Comparison of ENCODE assay signal across 8 cellular contexts in genomic region chr2:61144697-61145268, GRCh38. TPM values are rescaled to one million over a fixed set of nuclear protein-coding genes. Genes with fewer than 3 reads are reported as not detected.
DNase-seq lines count a peak whose midpoint lies in the region; ATAC-seq lines count a peak whose summit lies in the region.

No MANE protein-coding gene starts in this region.

- H3K36me3 ChIP-seq in HUES64 (ENCODE audit: insufficient read depth, low read length) = peaks cover 10% of the 10 kb centered on the region

- 10% methylated on average over 29 of the region's 31 CpGs for WGBS in HUES64

- H3K9ac ChIP-seq in HUES64 (ENCODE audit: low read depth, low read length) = peak overlapping the region; percentile 72

- peak; percentile 92 for ATAC-seq in GM21423 (IDR thresholded peaks at IDR 0.05; ENCODE audit: unreplicated experiment)

- peak overlapping the region; percentile 89 for H3K27ac Mint-ChIP-seq in activated naive CD8-positive, alpha-beta T cell

- H3K36me3 Mint-ChIP-seq in activated naive CD8-positive, alpha-beta T cell = peaks cover 8% of the 10 kb centered on the region

- H3K4me1 ChIP-seq in HUES64 (ENCODE audit: insufficient read depth, low read length) = no peaks in the 10 kb centered on the region

- H3K9me3 Mint-ChIP-seq in activated naive CD8-positive, alpha-beta T cell (ENCODE audit: low read depth) = no peaks in the 10 kb centered on the region

- no peaks in the 10 kb centered on the region for H3K27me3 Mint-ChIP-seq in activated naive CD8-positive, alpha-beta T cell

- H3K27ac ChIP-seq in HUES64 (ENCODE audit: low read depth, low read length) = peak overlapping the region; percentile 80; the same call in 1 of the 2 replicates

- H3K4me3 ChIP-seq in HUES64 (ENCODE audit: low read length) = peak overlapping the region; percentile 76

- DNase-seq in COR-L47 (lab: John Stamatoyannopoulos, UW) (peak; percentile 99), SK-N-DZ (ENCODE audit: low spot score) (peak; percentile 98), glomerular visceral epithelial cell (ENCODE audit: extremely low spot score) (peak; percentile 96), nucleus accumbens (lab: John Stamatoyannopoulos, UW) (peak in 55 of 56 donors; percentile 39 to 97 (median 88)), superior temporal gyrus (ENCODE audit: extremely low spot score) (peak; percentile 99)

- H3K27me3 ChIP-seq in HUES64 (ENCODE audit: insufficient read depth, low read length) = no peaks in the 10 kb centered on the region

- H3K9me3 ChIP-seq in HUES64 (ENCODE audit: insufficient read depth, low read depth, low read length) = no peaks in the 10 kb centered on the region

- peak overlapping the region; percentile 91 for H3K4me3 Mint-ChIP-seq in activated naive CD8-positive, alpha-beta T cell

- peaks cover 4% of the 10 kb centered on the region for H3K4me1 Mint-ChIP-seq in activated naive CD8-positive, alpha-beta T cell (ENCODE audit: low read depth)

RNA-seq across cellular contexts. Expression of gene C2orf74, which starts 17.2 kb away (rescaled TPM):
- 14.8 TPM for polyA plus RNA-seq in HUES64 (2013, experiment 1 of 2)
- polyA plus RNA-seq in HUES64 (2013, experiment 2 of 2) = 16.2 TPM
- polyA plus RNA-seq in SK-N-DZ (2014; cell fraction: cytosol; rRNA removed) = 22.1 and 23.1 TPM in 2 replicates
- 13.0 and 15.6 TPM in 2 replicates for polyA plus RNA-seq in SK-N-DZ (2014; cell fraction: nucleus; rRNA removed)

Comparison
In these comparisons a context has a peak if more than half of its experiments do, and no peak if none do; other contexts are left out.
1. Peak in every context shown above with its lines: DNase-seq, ATAC-seq, H3K4me3 ChIP-seq and H3K27ac ChIP-seq.